Comparison of ENCODE assay signal across 21 cellular contexts in the genomic region with DNA sequence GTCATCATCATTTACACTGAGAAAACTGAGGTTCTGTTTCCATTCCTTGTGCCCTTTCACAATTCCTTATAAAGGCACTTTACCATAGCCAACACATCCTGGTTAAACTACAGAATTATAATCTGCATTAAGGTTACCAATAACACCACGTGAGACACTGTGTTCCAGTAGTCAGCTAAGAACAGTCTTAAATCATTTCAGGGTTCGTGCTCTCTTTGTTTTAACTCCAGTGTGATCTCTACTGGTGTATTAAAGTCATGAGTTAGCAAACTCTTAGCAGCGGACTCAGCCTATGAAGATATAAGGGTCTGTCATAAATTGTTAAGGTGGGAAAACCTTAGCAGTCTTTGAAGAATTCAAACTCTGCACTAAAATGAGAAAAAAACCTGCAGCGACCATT.
"Had no signal": no experiment of that assay in that cellular context is flagged by ENCODE, and none has a peak within 500 bp of the region (broad histone marks: within the 10 kb centered on the region; RNA-seq: fewer than 3 reads in every experiment).

No MANE protein-coding gene starts in this region.

- H3K9me3 ChIP-seq: upper lobe of left lung had no signal

- H3K27ac Mint-ChIP-seq: activated CD8-positive, alpha-beta T cell treated with anti-CD3 and anti-CD28 coated beads, Interleukin-2, amount 10 ng/mL, durations not matched to agents 7 days and 5 days; activated naive CD4-positive, alpha-beta T cell treated with anti-CD3 and anti-CD28 coated beads, Interleukin-2, amount 50 U/mL, for 24 hours; T-cell; T-helper 2 cell treated with Interferon-gamma antibody and Interleukin-4, amounts not matched to agents 5 μg/mL and 100 μg/mL, for 36 hours had no signal

- H3K9me3 Mint-ChIP-seq: activated naive CD4-positive, alpha-beta T cell treated with anti-CD3 and anti-CD28 coated beads, Interleukin-2, amount 50 U/mL, for 24 hours; T-cell; T-helper 2 cell treated with Interferon-gamma antibody and Interleukin-4, amounts not matched to agents 5 μg/mL and 100 μg/mL, for 36 hours had no signal

- H3K4me3 ChIP-seq: heart right ventricle, spleen, upper lobe of left lung had no signal

- H3K4me1 Mint-ChIP-seq: activated naive CD4-positive, alpha-beta T cell treated with anti-CD3 and anti-CD28 coated beads, Interleukin-2, amount 50 U/mL, for 24 hours had no signal

- DNase-seq: activated CD4-positive, alpha-beta T cell treated with anti-CD3 and anti-CD28 coated beads for 1 hour; activated CD4-positive, alpha-beta T cell treated with anti-CD3 and anti-CD28 coated beads, Interleukin-2, amount 50 U/mL, for 1 hour; activated CD8-positive, alpha-beta T cell treated with anti-CD3 and anti-CD28 coated beads, Interleukin-2, amount 10 ng/mL, durations not matched to agents 7 days and 5 days; activated gamma-delta T cell treated with Interleukin-2 at 50 U/mL for 16 hours; activated T-cell treated with anti-CD3 and anti-CD28 coated beads, Interleukin-2, amount 50 U/mL, for 1 hour; amniotic stem cell; heart right ventricle; islet precursor cell; left colon; naive B cell; posterior cingulate gyrus; spleen; stimulated activated CD4-positive, alpha-beta T cell treated with anti-CD3 and anti-CD28 coated beads, Interleukin-4, amount 100 ng/mL, for 1 hour; stimulated activated naive CD8-positive, alpha-beta T cell treated with anti-CD3 and anti-CD28 coated beads, Interleukin-15, Interleukin-2, amounts not matched to agents 100 U/mL and 50 U/mL, for 24 hours; T-cell; upper lobe of left lung had no signal

- ATAC-seq: activated CD8-positive, alpha-beta T cell treated with anti-CD3 and anti-CD28 coated beads, Interleukin-2, amount 10 ng/mL, durations not matched to agents 7 days and 5 days; heart right ventricle; left colon; stimulated activated naive CD8-positive, alpha-beta T cell treated with anti-CD3 and anti-CD28 coated beads, Interleukin-15, Interleukin-2, amounts not matched to agents 100 U/mL and 50 U/mL, for 24 hours had no signal

- H3K4me3 Mint-ChIP-seq: activated CD8-positive, alpha-beta T cell treated with anti-CD3 and anti-CD28 coated beads, Interleukin-2, amount 10 ng/mL, durations not matched to agents 7 days and 5 days; activated naive CD4-positive, alpha-beta T cell treated with anti-CD3 and anti-CD28 coated beads, Interleukin-2, amount 50 U/mL, for 24 hours; naive B cell; neural crest cell; T-cell; T-helper 2 cell treated with Interferon-gamma antibody and Interleukin-4, amounts not matched to agents 5 μg/mL and 100 μg/mL, for 36 hours had no signal

- H3K27me3 ChIP-seq: heart right ventricle, spleen, upper lobe of left lung had no signal

- H3K27ac ChIP-seq: epithelial cell of prostate, heart right ventricle, spleen, upper lobe of left lung, VCaP had no signal

- H3K27me3 Mint-ChIP-seq: activated naive CD4-positive, alpha-beta T cell treated with anti-CD3 and anti-CD28 coated beads, Interleukin-2, amount 50 U/mL, for 24 hours; naive B cell; T-cell had no signal

- H3K36me3 ChIP-seq: heart right ventricle, spleen, upper lobe of left lung had no signal

- H3K36me3 Mint-ChIP-seq: activated naive CD4-positive, alpha-beta T cell treated with anti-CD3 and anti-CD28 coated beads, Interleukin-2, amount 50 U/mL, for 24 hours; T-cell had no signal
